ENCODE assay signal across 30 cellular contexts in the genomic region with DNA sequence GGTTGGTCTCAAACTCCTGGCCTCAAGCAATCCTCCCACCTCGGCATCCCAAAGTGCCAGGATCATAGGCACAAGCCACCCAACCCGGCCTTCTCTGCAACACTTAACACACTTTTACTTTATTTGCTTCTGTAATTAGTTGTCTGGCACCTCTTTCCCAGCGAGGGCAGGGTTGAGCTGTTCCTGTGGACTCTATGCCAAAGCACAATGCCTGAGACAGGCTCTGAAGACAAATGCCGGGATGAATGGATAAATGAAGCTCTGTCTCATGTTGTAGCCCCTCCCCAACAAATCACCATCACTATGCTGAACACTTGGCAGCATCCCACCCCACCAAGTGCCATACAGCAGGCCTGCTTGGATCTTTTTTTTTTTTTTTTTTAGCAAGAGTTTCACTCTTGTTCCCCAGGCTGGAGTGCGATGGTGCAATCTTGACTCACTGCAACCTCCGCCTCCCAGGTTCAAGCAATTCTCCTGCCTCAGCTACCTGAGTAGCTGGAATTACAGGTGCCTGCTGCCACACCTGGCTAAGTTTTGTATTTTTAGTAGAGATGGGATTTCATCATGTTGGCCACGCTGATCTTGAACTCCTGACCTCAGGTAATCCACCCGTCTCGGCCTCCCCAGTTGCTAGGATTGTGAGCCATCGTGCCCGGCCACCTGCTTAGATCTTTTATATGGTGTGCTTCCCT. TPM values are rescaled to one million over a fixed set of nuclear protein-coding genes. Genes with fewer than 3 reads are reported as not detected.
A peak's percentile ranks its signal among the peaks of the same experiment; 100 is the strongest.
DNase-seq lines count a peak whose midpoint lies in the region; ATAC-seq, FAIRE-seq and TF ChIP-seq lines count a peak whose summit lies in the region.
"Had no signal": no experiment of that assay in that cellular context is flagged by ENCODE, and none has a peak within 500 bp of the region (broad histone marks: within the 10 kb centered on the region; RNA-seq: fewer than 3 reads in every experiment).

No MANE protein-coding gene starts in this region.

- no peak for TF ChIP-seq POLR2A in HCT116 (IDR thresholded peaks at IDR 0.05; ENCODE audit: borderline replicate concordance, extremely low read depth, insufficient read depth, insufficient read length)

- intact Hi-C loops in HCT116 (cut with micrococcal nuclease) = loop anchor here (10.0 kb wide), 1 partner anchor 587 kb away; no protein-coding TSS in a partner anchor
- intact Hi-C loops in mammary epithelial cell (cut with micrococcal nuclease) = loop anchor here (2.0 kb wide), 2 partner anchors 39 to 341 kb away; a partner anchor contains a TSS
- intact Hi-C loops in kidney (cut with DNase I) = no loop called here

- no peaks in the 10 kb centered on the region for H3K27me3 ChIP-seq in HCT116 (ENCODE audit: insufficient read depth, low read length)
- H3K27me3 ChIP-seq in mammary epithelial cell (ENCODE audit: insufficient read depth, low read length) = no peaks in the 10 kb centered on the region
- no peaks in the 10 kb centered on the region for H3K27me3 ChIP-seq in skeletal muscle tissue (ENCODE audit: control insufficient read depth in 3 of 3, insufficient read depth in 3 of 3, low read length in 3 of 3)
- H3K27me3 ChIP-seq: cardiac muscle cell, heart right ventricle, SJSA1 had no signal

- H4K20me1 ChIP-seq in HCT116 (ENCODE audit: insufficient read depth) = no peaks in the 10 kb centered on the region
- no peaks in the 10 kb centered on the region for H4K20me1 ChIP-seq in mammary epithelial cell (ENCODE audit: insufficient read depth, low read length)

- H3K9me3 ChIP-seq in HCT116 (ENCODE audit: control insufficient read depth in 1 of 2, insufficient read depth in 1 of 2, low read depth in 1 of 2, low read length in 2 of 2) (no peaks in the 10 kb centered on the region), mammary epithelial cell (replicated peaks; ENCODE audit: insufficient read depth, low read length) (no peaks in the 10 kb centered on the region), kidney (ENCODE audit: control insufficient read depth in 1 of 2, low read length in 2 of 2) (no peaks in the 10 kb centered on the region), skeletal muscle tissue (ENCODE audit: control insufficient read depth in 3 of 3, low read length in 3 of 3) (no peaks in the 10 kb centered on the region)
- H3K9me3 ChIP-seq: heart right ventricle, SJSA1, thoracic aorta had no signal

- H3K4me1 ChIP-seq in HCT116 (ENCODE audit: control insufficient read depth in 1 of 2, insufficient read depth in 2 of 2, low read length in 2 of 2) = peaks cover 4 to 55% of the 10 kb centered on the region in 2 experiments; a peak in 3 of 4 replicates
- H3K4me1 ChIP-seq in mammary epithelial cell (ENCODE audit: insufficient read depth, low read length) = peaks cover 44% of the 10 kb centered on the region
- peaks cover 41 to 48% of the 10 kb centered on the region in 2 donors for H3K4me1 ChIP-seq in kidney (ENCODE audit: control insufficient read depth in 1 of 2, insufficient read depth in 1 of 2, low read depth in 1 of 2, low read length in 2 of 2)
- peaks cover 41 to 63% (median 60%) of the 10 kb centered on the region in 3 donors for H3K4me1 ChIP-seq in skeletal muscle tissue (ENCODE audit: control insufficient read depth in 3 of 3, insufficient read depth in 3 of 3, low read length in 3 of 3)

- no peak overlapping the region for H3K9ac ChIP-seq in HCT116 (ENCODE audit: low read length)
- H3K9ac ChIP-seq in mammary epithelial cell (ENCODE audit: insufficient read depth, low read length) = no peak overlapping the region
- no peak overlapping the region for H3K9ac ChIP-seq in kidney (ENCODE audit: low read length in 2 of 2)
- peak overlapping the region in 1 of 3 donors; percentile 71 for H3K9ac ChIP-seq in skeletal muscle tissue (ENCODE audit: low read depth in 1 of 3, low read length in 3 of 3)

- dilution Hi-C loops in mammary epithelial cell (cut with HindIII; ENCODE audit: low sequenced_read_pairs) = no loop called here

- H3K9me2 ChIP-seq in HCT116 (ENCODE audit: insufficient read depth) = no peaks in the 10 kb centered on the region

- RAD21 ChIA-PET in HCT116 (lab: Charles Lee; ENCODE audit: low non-redundant PET in 1 of 2, low total read pairs in 2 of 2, uncharacterized antibody in 2 of 2, unreplicated experiment in 2 of 2) = no interaction called here

- no peak overlapping the region for H3K27ac ChIP-seq in HCT116 (ENCODE audit: low read depth, low read length)
- H3K27ac ChIP-seq in mammary epithelial cell (ENCODE audit: insufficient read depth, low read depth, low read length) = peak overlapping the region; percentile 77
- peak overlapping the region in 1 of 2 donors; percentile 3 for H3K27ac ChIP-seq in kidney (ENCODE audit: low read depth in 2 of 2, low read length in 2 of 2)
- H3K27ac ChIP-seq in skeletal muscle tissue (ENCODE audit: low read depth, low read length) = peak overlapping the region; percentile 94
- H3K27ac ChIP-seq: cardiac muscle cell, HL-60, SJSA1, thoracic aorta had no signal

- H3K79me2 ChIP-seq in HCT116 (ENCODE audit: insufficient read depth, low read length) (no peaks in the 10 kb centered on the region), mammary epithelial cell (ENCODE audit: insufficient read depth, low read length) (peaks cover 14% of the 10 kb centered on the region)

- ATAC-seq in HCT116 (no peak), GM21723 (IDR thresholded peaks at IDR 0.05; ENCODE audit: unreplicated experiment) (no peak), GM18867 (IDR thresholded peaks at IDR 0.05; ENCODE audit: unreplicated experiment) (no peak)
- ATAC-seq: heart right ventricle; Panc1; stimulated activated memory B cell treated with anti-CD40 and anti-IgM and Interleukin-4, amounts not matched to agents 10 μg/mL and 1 μg/mL and 100 μg/mL, for 72 hours had no signal

- WGBS in mammary epithelial cell (ENCODE audit: low coverage, missing lambda C conversion rate) = 69% methylated on average over 8 of the region's 11 CpGs

- no peak for TF ChIP-seq CTCF in HCT116 (IDR thresholded peaks at IDR 0.05 in 2 of 3, conservative IDR thresholded peaks at IDR 0.05 in 1 of 3; ENCODE audit: borderline replicate concordance in 1 of 3, insufficient read depth in 1 of 3, low read depth in 2 of 3, low read length in 2 of 3)
- TF ChIP-seq CTCF in mammary epithelial cell (conservative IDR thresholded peaks at IDR 0.05 in 1 of 2, IDR thresholded peaks at IDR 0.05 in 1 of 2; ENCODE audit: extremely low read depth in 1 of 2, insufficient read depth in 1 of 2, low read depth in 1 of 2, low read length in 2 of 2) = peak in 1 of 2 donors; percentile 16
- TF ChIP-seq CTCF in kidney (IDR thresholded peaks at IDR 0.05; ENCODE audit: borderline replicate concordance, extremely low read depth, insufficient read depth) = no peak

- POLR2A ChIA-PET in HCT116 (lab: Charles Lee) = no interaction called here

- H3K4me2 ChIP-seq in HCT116 (ENCODE audit: low read length) (peak overlapping the region; percentile 14; the same call in 1 of the 2 replicates), mammary epithelial cell (ENCODE audit: insufficient read depth, low read depth, low read length) (no peak overlapping the region)

- TF ChIP-seq RAD21 in HCT116 (IDR thresholded peaks at IDR 0.05; ENCODE audit: low read depth) = no peak

- FAIRE-seq in kidney (lab: Jason Lieb, UNC) = no peak
- FAIRE-seq: D721Med had no signal

- peaks cover 6 to 11% of the 10 kb centered on the region in 2 experiments; a peak in 3 of 4 replicates for H3K36me3 ChIP-seq in HCT116 (ENCODE audit: control insufficient read depth in 1 of 2, insufficient read depth in 2 of 2, low read length in 2 of 2)
- H3K36me3 ChIP-seq in mammary epithelial cell (ENCODE audit: insufficient read depth, low read length) = peaks cover 39% of the 10 kb centered on the region
- H3K36me3 ChIP-seq in kidney (ENCODE audit: control insufficient read depth in 1 of 2, insufficient read depth in 2 of 2, low read length in 2 of 2) = peaks cover 39 to 62% of the 10 kb centered on the region in 2 donors
- peaks cover 50 to 54% (median 50%) of the 10 kb centered on the region in 3 donors for H3K36me3 ChIP-seq in skeletal muscle tissue (ENCODE audit: control insufficient read depth in 3 of 3, insufficient read depth in 3 of 3, low read length in 3 of 3)

- BruUV-seq in HCT116 (replicated peaks; lab: Mats Ljungman, UMichigan) = no TSS peak
- no TSS peak for BruUV-seq in mammary epithelial cell (replicated peaks; lab: Mats Ljungman, UMichigan)

- H3K4me3 ChIP-seq in HCT116 (replicated peaks in 1 of 2; ENCODE audit: low read depth in 1 of 2, low read length in 2 of 2) (no peak overlapping the region), mammary epithelial cell (replicated peaks in 1 of 3; ENCODE audit: insufficient read depth in 1 of 3, low read depth in 2 of 3, low read length in 3 of 3) (no peak overlapping the region), kidney (ENCODE audit: low read length in 2 of 2) (no peak overlapping the region), skeletal muscle tissue (ENCODE audit: low read length in 3 of 3) (no peak overlapping the region)
- H3K4me3 ChIP-seq: cardiac muscle cell, heart right ventricle, SJSA1, thoracic aorta had no signal

- CTCF ChIA-PET in HCT116 (lab: Charles Lee) = interaction anchor here (1.2 to 3.6 kb wide), 3 partner anchors 10 to 85 kb away, joined by 3 to 12 read pairs (median 7); no protein-coding TSS in a partner anchor
- CTCF ChIA-PET in mammary epithelial cell (lab: Charles Lee; ENCODE audit: low non-redundant PET) = interaction anchor here (1.0 kb wide), 2 partner anchors 10 to 123 kb away, joined by 3 to 5 read pairs; no protein-coding TSS in a partner anchor

- H2AFZ ChIP-seq in HCT116 (ENCODE audit: low read depth, low read length, poor library complexity, severe bottlenecking) = no peak overlapping the region
- no peak overlapping the region for H2AFZ ChIP-seq in mammary epithelial cell (ENCODE audit: low read depth, low read length)

- in situ Hi-C loops in mammary epithelial cell (cut with MboI; ENCODE audit: low sequenced_read_pairs in 2 of 2) = no loop called here

- DNase-seq in HCT116 (ENCODE audit: low read depth, low spot score) (no peak), mammary epithelial cell (peak; percentile 68), kidney (peak; percentile 76), SKM-1 (lab: John Stamatoyannopoulos, UW; ENCODE audit: unreplicated experiment) (no peak), DMS 273 treated with DMSO at 0.1 percent for 48 hours (lab: John Stamatoyannopoulos, UW) (no peak)
- DNase-seq: activated naive CD4-positive, alpha-beta T cell treated with anti-CD3 and anti-CD28 coated beads, Interleukin-2, amount 50 U/mL, for 16 hours; activated T-cell treated with anti-CD3 and anti-CD28 coated beads, Interleukin-2, amount 50 U/mL, for 48 hours; dermis blood vessel endothelial cell; EL; heart right ventricle; immature natural killer cell; Kasumi-1; mesenchymal stem cell; naive B cell; NCI-H1694; NCI-H2171; NCI-H524; stimulated activated CD4-positive, alpha-beta T cell treated with anti-CD3 and anti-CD28 coated beads, Interleukin-4, amount 100 ng/mL, for 1 hour had no signal

RNA-seq across cellular contexts. Expression of a gene that starts 21.3 kb away (rescaled TPM):
- 0.96 TPM for total RNA-seq in HCT116 (2021; ENCODE audit: unreplicated experiment)
- polyA plus RNA-seq in HCT116 (2012) = 0.10 and 0.55 TPM in 2 replicates
- 1 to 10 TPM in 1 of 2 donors, not detected in 1; 2.7 TPM for total RNA-seq in mammary epithelial cell
- 2.5 TPM for polyA plus RNA-seq in mammary epithelial cell
- polyA minus RNA-seq in mammary epithelial cell = not detected
- 1,327 TPM for total RNA-seq in kidney
- polyA plus RNA-seq in kidney (ENCODE audit: insufficient read depth, low read depth, low replicate concordance) = 27,893 TPM
- total RNA-seq in skeletal muscle tissue = 33.4 TPM
- total RNA-seq: activated CD8-positive, alpha-beta memory T cell treated with anti-CD3 and anti-CD28 coated beads for 36 hours; T-helper 1 cell treated with Interleukin-12 subunit alpha and Interleukin-12 subunit beta and Interleukin-4 antibody, amounts not matched to agents 30 ng/mL and 1 ng/mL, for 36 hours had no signal

RNA-seq across cellular contexts. Expression of a gene that starts 39.1 kb away (rescaled TPM):
- total RNA-seq in HCT116 (2021; ENCODE audit: unreplicated experiment) = 46.0 TPM
- polyA plus RNA-seq in HCT116 (2012) = 58.7 and 63.9 TPM in 2 replicates
- total RNA-seq in mammary epithelial cell = 100 to 1,000 TPM in 1 of 2 donors, 10 to 100 TPM in 1; 74.3 to 247 TPM
- polyA plus RNA-seq in mammary epithelial cell = 118 TPM
- 137 TPM for polyA minus RNA-seq in mammary epithelial cell
- total RNA-seq in kidney = 132 TPM
- polyA plus RNA-seq in kidney (ENCODE audit: insufficient read depth, low read depth, low replicate concordance) = 109 TPM
- 42.8 TPM for total RNA-seq in skeletal muscle tissue

Comparison
In these comparisons a context has a peak if more than half of its experiments do, and no peak if none do; other contexts are left out.
1. DNase-seq: peak in mammary epithelial cell (single experiment) and kidney (single experiment); none in HCT116 (single experiment), SKM-1 (single experiment) and DMS 273 treated with DMSO at 0.1 percent for 48 hours (single experiment).
2. RNA of a gene that starts 21.3 kb away (total RNA-seq): 1,327 TPM in kidney (single experiment); 33.4 TPM in skeletal muscle tissue (single experiment), 2.7 TPM in mammary epithelial cell and 0.96 TPM in HCT116 (single experiment); every median in the first group is over 10 times any median in the second.